In genomic region chr17:48611681-48612455, GRCh38 we compare ENCODE assay signal across 1 cellular context.
A peak's percentile ranks its signal among the peaks of the same experiment; 100 is the strongest.
TF ChIP-seq lines count a peak whose summit lies in the region.

No MANE protein-coding gene starts in this region.

TF ChIP-seq in HEK293, 187 proteins besides CTCF, POLR2A, EP300 and RAD21 (continued from another document):
- TF ChIP-seq REST (tag by site-specific recombination; IDR thresholded peaks at IDR 0.05) (no peak), BCL11A (tag by site-specific recombination; IDR thresholded peaks at IDR 0.05; ENCODE audit: low read depth) (peak; percentile 88), ZNF394 (tag by site-specific recombination; IDR thresholded peaks at IDR 0.05; ENCODE audit: borderline replicate concordance) (peak; percentile 80; the same call in 1 of the 2 replicates), ZNF362 (tag by site-specific recombination; IDR thresholded peaks at IDR 0.05) (0 out of 2 replicates have a peak, but pooled peaks have one; percentile 45), ZBTB48 (tag by site-specific recombination; IDR thresholded peaks at IDR 0.05) (peak; percentile 82), ZNF10 (tag by site-specific recombination; IDR thresholded peaks at IDR 0.05) (peak; percentile 99), ZNF561 (tag by site-specific recombination; IDR thresholded peaks at IDR 0.05; ENCODE audit: borderline replicate concordance) (0 out of 2 replicates have a peak, but pooled peaks have one; percentile 57), ZBTB17 (tag by site-specific recombination; IDR thresholded peaks at IDR 0.05) (peak; percentile 96), RBAK (tag by site-specific recombination; IDR thresholded peaks at IDR 0.05) (no peak), ZBTB7A (tag by site-specific recombination; IDR thresholded peaks at IDR 0.05; ENCODE audit: low read depth) (peak; percentile 82), ZBTB20 (tag by site-specific recombination; IDR thresholded peaks at IDR 0.05) (peak; percentile 93; the same call in 1 of the 2 replicates), KLF8 (tag by site-specific recombination; IDR thresholded peaks at IDR 0.05) (peak; percentile 89), ZNF660 (tag by site-specific recombination; IDR thresholded peaks at IDR 0.05) (no peak), ZNF596 (tag by site-specific recombination; IDR thresholded peaks at IDR 0.05) (peak; percentile 51), ZNF2 (tag by site-specific recombination; IDR thresholded peaks at IDR 0.05) (peak; percentile 89), ZNF76 (tag by site-specific recombination; IDR thresholded peaks at IDR 0.05; ENCODE audit: borderline replicate concordance, low read depth) (peak; percentile 74), MYNN (tag by site-specific recombination; IDR thresholded peaks at IDR 0.05; ENCODE audit: borderline replicate concordance) (no peak), ZNF335 (tag by site-specific recombination; conservative IDR thresholded peaks at IDR 0.05) (peak; percentile 22; the same call in 1 of the 2 replicates), SCRT2 (tag by site-specific recombination; IDR thresholded peaks at IDR 0.05) (no peak), ZSCAN4 (tag by site-specific recombination; IDR thresholded peaks at IDR 0.05) (peak; percentile 25; the same call in 1 of the 2 replicates), KLF1 (tag by site-specific recombination; IDR thresholded peaks at IDR 0.05) (peak; percentile 8; the same call in 1 of the 2 replicates), KLF16 (tag by site-specific recombination; IDR thresholded peaks at IDR 0.05) (peak; percentile 75; the same call in 1 of the 2 replicates), FEZF1 (tag by site-specific recombination; IDR thresholded peaks at IDR 0.05) (peak; percentile 74), ZNF391 (tag by site-specific recombination; IDR thresholded peaks at IDR 0.05; ENCODE audit: borderline replicate concordance, low read depth) (peak; percentile 67; the same call in 1 of the 2 replicates), SP2 (tag by site-specific recombination; IDR thresholded peaks at IDR 0.05) (peak; percentile 83), PRDM4 (tag by site-specific recombination; IDR thresholded peaks at IDR 0.05) (peak; percentile 45; the same call in 1 of the 2 replicates), ZFHX2 (tag by site-specific recombination; conservative IDR thresholded peaks at IDR 0.05) (peak; percentile 32), PRDM10 (tag by site-specific recombination; IDR thresholded peaks at IDR 0.05) (peak; percentile 99), ZIC2 (tag by site-specific recombination; IDR thresholded peaks at IDR 0.05) (peak; percentile 95), ZBTB21 (tag by site-specific recombination; IDR thresholded peaks at IDR 0.05) (0 out of 2 replicates have a peak, but pooled peaks have one; percentile 46)
